Comparison of ENCODE assay signal across 7 cellular contexts in the genomic region with DNA sequence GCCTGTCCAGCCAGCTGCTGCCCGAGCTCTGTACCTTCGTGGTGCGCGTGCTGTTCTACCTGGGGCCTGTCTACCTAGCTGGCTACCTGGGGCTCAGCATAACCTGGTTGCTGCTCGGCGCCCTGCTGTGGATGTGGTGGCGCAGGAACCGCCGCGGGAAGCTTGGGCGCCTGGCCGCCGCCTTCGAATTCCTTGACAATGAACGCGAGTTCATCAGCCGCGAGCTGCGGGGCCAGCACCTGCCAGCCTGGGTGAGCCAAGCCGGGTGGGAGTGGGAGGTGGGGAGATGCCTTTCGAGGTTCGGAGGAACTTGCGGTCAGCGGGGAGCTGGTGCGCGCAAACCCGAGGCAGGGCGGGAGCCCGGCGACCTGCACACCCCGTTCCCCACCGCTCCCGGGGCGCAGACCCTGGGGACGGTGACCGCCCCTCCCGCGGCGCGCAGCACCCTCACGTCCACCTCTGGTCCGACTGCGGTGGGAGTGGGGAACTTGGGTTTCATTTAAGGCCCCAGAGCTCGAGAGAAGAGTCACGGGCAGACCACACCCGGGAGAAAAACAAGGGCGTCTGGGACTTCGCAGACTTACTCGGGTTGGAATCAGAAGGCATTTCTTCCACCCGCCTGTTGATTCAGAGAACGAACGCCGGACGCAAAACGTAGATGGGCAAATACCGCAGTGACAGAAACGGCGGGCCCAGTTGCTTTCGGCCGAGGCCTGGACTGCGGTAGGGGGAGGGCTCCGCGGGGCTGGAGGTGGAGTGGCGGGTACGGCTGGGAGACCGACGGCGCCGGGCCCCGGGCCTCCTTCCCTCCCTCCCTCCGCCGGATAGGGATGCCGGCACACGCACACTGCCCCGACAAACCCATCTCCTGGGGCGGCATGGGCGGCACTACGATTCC. TPM values are rescaled to one million over a fixed set of nuclear protein-coding genes. Genes with fewer than 3 reads are reported as not detected.
DNase-seq lines count a peak whose midpoint lies in the region; ATAC-seq and TF ChIP-seq lines count a peak whose summit lies in the region.

No MANE protein-coding gene starts in this region.

- peaks cover 3% of the 10 kb centered on the region; the same call in 1 of the 2 replicates for H3K9me3 ChIP-seq in SJSA1 (replicated peaks)

- no peaks in the 10 kb centered on the region for H3K36me3 ChIP-seq in H7 (replicated peaks; ENCODE audit: control insufficient read depth, insufficient read depth, low read length)
- H3K36me3 ChIP-seq in SJSA1: no peaks in the 10 kb centered on the region

- ATAC-seq in foreskin keratinocyte (peak; percentile 19), GM21529 (IDR thresholded peaks at IDR 0.05; ENCODE audit: unreplicated experiment) (no peak)

- H3K27ac ChIP-seq in SJSA1 (no peak overlapping the region), foreskin keratinocyte (no peak overlapping the region)

- H3K4me1 ChIP-seq in SJSA1 (replicated peaks) (peaks cover 34% of the 10 kb centered on the region), foreskin keratinocyte (no peaks in the 10 kb centered on the region)

- peaks cover 44% of the 10 kb centered on the region for H3K27me3 ChIP-seq in H7 (ENCODE audit: control insufficient read depth, insufficient read depth, low read length)
- H3K27me3 ChIP-seq in SJSA1 (replicated peaks): peaks cover 10% of the 10 kb centered on the region; the same call in 1 of the 2 replicates
- peaks cover 58% of the 10 kb centered on the region for H3K27me3 ChIP-seq in foreskin keratinocyte

- DNase-seq in H7 (peak; percentile 91), SJSA1 (ENCODE audit: low read depth in 1 of 2, low spot score in 2 of 2) (no peak), foreskin keratinocyte (no peak), occipital lobe (lab: John Stamatoyannopoulos, UW) (peak; percentile 2), NCI-H2029 treated with DMSO at 0.1 percent for 48 hours (lab: John Stamatoyannopoulos, UW) (no peak), GOT3 (lab: John Stamatoyannopoulos, UW) (no peak)

- TF ChIP-seq CTCF in foreskin keratinocyte (conservative IDR thresholded peaks at IDR 0.05): no peak

- H3K4me3 ChIP-seq in H7 (ENCODE audit: insufficient read depth, low read depth, low read length): peak overlapping the region; percentile 68
- H3K4me3 ChIP-seq in SJSA1: peak overlapping the region; percentile 30

RNA-seq across cellular contexts. Expression of a gene that starts 0.7 kb away (rescaled TPM):
- 5.6 and 10.9 TPM in 2 replicates for total RNA-seq in H7 (2014; rRNA removed; shearing (Covaris generic))
- 0.06 and 0.76 TPM in 2 replicates for total RNA-seq in SJSA1 (2014; rRNA removed; shearing (Covaris generic))
- total RNA-seq in foreskin keratinocyte: 0.78 and 0.92 TPM in 2 replicates
- polyA plus RNA-seq in foreskin keratinocyte: 0.29 and 0.39 TPM in 2 replicates
- total RNA-seq in occipital lobe: 0.31 TPM

Comparison
In these comparisons a context has a peak if more than half of its experiments do, and no peak if none do; other contexts are left out.
1. DNase-seq: peak in H7 (single experiment) and occipital lobe (single experiment); none in SJSA1 (0 of 2), foreskin keratinocyte (0 of 2), NCI-H2029 treated with DMSO at 0.1 percent for 48 hours (single experiment) and GOT3 (single experiment).